In genomic region chr15:37053070-37053653, GRCh38 we compare ENCODE assay signal across 31 cellular contexts. TPM values are rescaled to one million over a fixed set of nuclear protein-coding genes. Genes with fewer than 3 reads are reported as not detected.
DNase-seq lines count a peak whose midpoint lies in the region; ATAC-seq and TF ChIP-seq lines count a peak whose summit lies in the region.
"Had no signal": no experiment of that assay in that cellular context is flagged by ENCODE, and none has a peak within 500 bp of the region (broad histone marks: within the 10 kb centered on the region; RNA-seq: fewer than 3 reads in every experiment).

No MANE protein-coding gene starts in this region.

- no peak overlapping the region for H3K27ac ChIP-seq in neural progenitor cell
- H3K27ac ChIP-seq: BLaER1 treated with 17β-estradiol and CSF1 and Interleukin-3, amounts not matched to agents 10 nM and 100 nM; epithelial cell of prostate; parathyroid adenoma; SJCRH30; suprapubic skin; upper lobe of left lung had no signal

- H3K9me3 Mint-ChIP-seq in neural progenitor cell, result no peaks in the 10 kb centered on the region
- H3K9me3 Mint-ChIP-seq: activated B cell treated with CpG ODN at 0.5 μM for 24 hours; activated CD4-positive, alpha-beta T cell treated with anti-CD3 and anti-CD28 coated beads, Interleukin-2, amount 10 ng/mL, durations not matched to agents 7 days and 5 days had no signal

- no peak overlapping the region for H3K4me3 ChIP-seq in cardiac fibroblast (replicated peaks in 1 of 2; ENCODE audit: low read depth in 2 of 2, low read length in 2 of 2)
- no peak overlapping the region for H3K4me3 ChIP-seq in neural progenitor cell
- H3K4me3 ChIP-seq: BLaER1 treated with 17β-estradiol and CSF1 and Interleukin-3, amounts not matched to agents 10 nM and 100 nM; SJCRH30; suprapubic skin; upper lobe of left lung had no signal

- no peaks in the 10 kb centered on the region for H4K20me1 ChIP-seq in neural progenitor cell (ENCODE audit: low read depth)
- H4K20me1 ChIP-seq: BLaER1 treated with 17β-estradiol and CSF1 and Interleukin-3, amounts not matched to agents 10 nM and 100 nM had no signal

- H3K79me2 ChIP-seq in neural progenitor cell (ENCODE audit: low read depth), result no peaks in the 10 kb centered on the region
- H3K79me2 ChIP-seq: parathyroid adenoma had no signal

- H3K27me3 Mint-ChIP-seq in neural progenitor cell (ENCODE audit: insufficient read depth, low read depth), result peaks cover 6% of the 10 kb centered on the region
- H3K27me3 Mint-ChIP-seq: activated B cell treated with CpG ODN at 0.5 μM for 24 hours; activated CD4-positive, alpha-beta T cell treated with anti-CD3 and anti-CD28 coated beads, Interleukin-2, amount 10 ng/mL, durations not matched to agents 7 days and 5 days; activated naive CD8-positive, alpha-beta T cell treated with anti-CD3 and anti-CD28 coated beads, Interleukin-2, amount 10 ng/mL, durations not matched to agents 7 days and 5 days; brain had no signal

- H3K9ac ChIP-seq in neural progenitor cell, result no peak overlapping the region
- H3K9ac ChIP-seq: BLaER1 treated with 17β-estradiol and CSF1 and Interleukin-3, amounts not matched to agents 10 nM and 100 nM; parathyroid adenoma had no signal

- H3K27me3 ChIP-seq in neural progenitor cell, result peaks cover 4% of the 10 kb centered on the region
- H3K27me3 ChIP-seq: BLaER1 treated with 17β-estradiol and CSF1 and Interleukin-3, amounts not matched to agents 10 nM and 100 nM; SJCRH30; suprapubic skin; upper lobe of left lung had no signal

- DNase-seq in Daoy (ENCODE audit: low read depth), result peak; percentile 13
- DNase-seq in NCI-H226, result peak; percentile 98
- peak; percentile 31 to 80 for DNase-seq in cardiac fibroblast (ENCODE audit: low read depth in 2 of 2)
- peak; percentile 28 for DNase-seq in kidney tubule cell (ENCODE audit: low spot score)
- DNase-seq in RKO (ENCODE audit: low spot score), result no peak
- no peak for DNase-seq in neural progenitor cell (ENCODE audit: low spot score)
- no peak for DNase-seq in NCI-H1694 (lab: John Stamatoyannopoulos, UW)
- DNase-seq: activated B cell treated with CpG ODN at 0.5 μM for 24 hours; activated CD4-positive, alpha-beta T cell treated with anti-CD3 and anti-CD28 coated beads, Interleukin-2, amount 10 ng/mL, durations not matched to agents 7 days and 5 days; activated effector memory CD4-positive, alpha-beta T cell treated with Interleukin-2 at 50 U/mL for 16 hours; activated naive CD8-positive, alpha-beta T cell treated with anti-CD3 and anti-CD28 coated beads, Interleukin-2, amount 10 ng/mL, durations not matched to agents 7 days and 5 days; effector CD8-positive, alpha-beta T cell; GDM1; Kasumi-1; left colon; NCI-H1417 treated with DMSO at 0.1 percent for 48 hours; NCI-H2081; NCI-H2227 treated with DMSO at 0.1 percent for 48 hours; NCI-H69; SJCRH30; small intestine; stimulated activated naive CD4-positive, alpha-beta T cell treated with Interleukin-2 at 50 U/mL for 16 hours; upper lobe of left lung had no signal

- H2AFZ ChIP-seq in neural progenitor cell (replicated peaks), result no peak overlapping the region
- H2AFZ ChIP-seq: parathyroid adenoma had no signal

- peaks cover 2% of the 10 kb centered on the region for H3K36me3 Mint-ChIP-seq in neural progenitor cell
- H3K36me3 Mint-ChIP-seq: activated naive CD8-positive, alpha-beta T cell treated with anti-CD3 and anti-CD28 coated beads, Interleukin-2, amount 10 ng/mL, durations not matched to agents 7 days and 5 days; memory B cell had no signal

- TF ChIP-seq CTCF in cardiac fibroblast (IDR thresholded peaks at IDR 0.05; ENCODE audit: low read depth, low read length), result no peak
- TF ChIP-seq CTCF in neural progenitor cell (IDR thresholded peaks at IDR 0.05), result no peak

- H3K9me3 ChIP-seq in neural progenitor cell (ENCODE audit: low read depth), result no peaks in the 10 kb centered on the region
- H3K9me3 ChIP-seq: BLaER1 treated with 17β-estradiol and CSF1 and Interleukin-3, amounts not matched to agents 10 nM and 100 nM; SJCRH30; suprapubic skin; upper lobe of left lung had no signal

- no peak overlapping the region for H3K4me2 ChIP-seq in neural progenitor cell
- H3K4me2 ChIP-seq: BLaER1 treated with 17β-estradiol and CSF1 and Interleukin-3, amounts not matched to agents 10 nM and 100 nM had no signal

- no peak for ATAC-seq in GM19328 (IDR thresholded peaks at IDR 0.05; ENCODE audit: unreplicated experiment)
- ATAC-seq: left colon had no signal

- no peak overlapping the region for H3K27ac Mint-ChIP-seq in neural progenitor cell
- H3K27ac Mint-ChIP-seq: activated B cell treated with CpG ODN at 0.5 μM for 24 hours; activated CD4-positive, alpha-beta T cell treated with anti-CD3 and anti-CD28 coated beads, Interleukin-2, amount 10 ng/mL, durations not matched to agents 7 days and 5 days; activated naive CD8-positive, alpha-beta T cell treated with anti-CD3 and anti-CD28 coated beads, Interleukin-2, amount 10 ng/mL, durations not matched to agents 7 days and 5 days; memory B cell had no signal

- H3F3A ChIP-seq in neural progenitor cell (ENCODE audit: low read depth), result peaks cover 35% of the 10 kb centered on the region

- peaks cover 40% of the 10 kb centered on the region for H3K4me1 ChIP-seq in neural progenitor cell
- H3K4me1 ChIP-seq: BLaER1 treated with 17β-estradiol and CSF1 and Interleukin-3, amounts not matched to agents 10 nM and 100 nM; parathyroid adenoma had no signal

- H3K4me1 Mint-ChIP-seq in neural progenitor cell, result peaks cover 32% of the 10 kb centered on the region
- H3K4me1 Mint-ChIP-seq: activated B cell treated with CpG ODN at 0.5 μM for 24 hours; activated CD4-positive, alpha-beta T cell treated with anti-CD3 and anti-CD28 coated beads, Interleukin-2, amount 10 ng/mL, durations not matched to agents 7 days and 5 days; activated naive CD8-positive, alpha-beta T cell treated with anti-CD3 and anti-CD28 coated beads, Interleukin-2, amount 10 ng/mL, durations not matched to agents 7 days and 5 days; memory B cell had no signal

- no peak overlapping the region for H3K4me3 Mint-ChIP-seq in neural progenitor cell
- H3K4me3 Mint-ChIP-seq: activated B cell treated with CpG ODN at 0.5 μM for 24 hours; activated CD4-positive, alpha-beta T cell treated with anti-CD3 and anti-CD28 coated beads, Interleukin-2, amount 10 ng/mL, durations not matched to agents 7 days and 5 days; activated naive CD8-positive, alpha-beta T cell treated with anti-CD3 and anti-CD28 coated beads, Interleukin-2, amount 10 ng/mL, durations not matched to agents 7 days and 5 days; brain; memory B cell had no signal

- no peaks in the 10 kb centered on the region for H3K36me3 ChIP-seq in neural progenitor cell
- H3K36me3 ChIP-seq: BLaER1 treated with 17β-estradiol and CSF1 and Interleukin-3, amounts not matched to agents 10 nM and 100 nM; suprapubic skin had no signal

RNA-seq across cellular contexts. Expression of gene MEIS2, which starts 47.2 kb away (rescaled TPM):
- total RNA-seq in Daoy (2014; rRNA removed; shearing (Covaris generic)), result 29.3 and 35.3 TPM in 2 replicates
- total RNA-seq in neural progenitor cell (ENCODE audit: low replicate concordance), result 18.3 and 21.5 TPM in 2 replicates
- total RNA-seq: activated CD4-positive, alpha-beta T cell treated with anti-CD3 and anti-CD28 coated beads, Interleukin-2, amount 10 ng/mL, durations not matched to agents 7 days and 5 days; activated CD8-positive, alpha-beta memory T cell treated with anti-CD3 and anti-CD28 coated beads for 36 hours; activated naive CD8-positive, alpha-beta T cell treated with anti-CD3 and anti-CD28 coated beads, Interleukin-2, amount 10 ng/mL, durations not matched to agents 7 days and 5 days had no signal

Comparison
In these comparisons a context has a peak if more than half of its experiments do, and no peak if none do; other contexts are left out.
1. DNase-seq: peak in Daoy (single experiment), NCI-H226 (single experiment), cardiac fibroblast (2 of 2) and kidney tubule cell (single experiment); none in RKO (single experiment), neural progenitor cell (single experiment) and NCI-H1694 (single experiment).